ENCODE assay signal across 1 cellular context in the genomic region with DNA sequence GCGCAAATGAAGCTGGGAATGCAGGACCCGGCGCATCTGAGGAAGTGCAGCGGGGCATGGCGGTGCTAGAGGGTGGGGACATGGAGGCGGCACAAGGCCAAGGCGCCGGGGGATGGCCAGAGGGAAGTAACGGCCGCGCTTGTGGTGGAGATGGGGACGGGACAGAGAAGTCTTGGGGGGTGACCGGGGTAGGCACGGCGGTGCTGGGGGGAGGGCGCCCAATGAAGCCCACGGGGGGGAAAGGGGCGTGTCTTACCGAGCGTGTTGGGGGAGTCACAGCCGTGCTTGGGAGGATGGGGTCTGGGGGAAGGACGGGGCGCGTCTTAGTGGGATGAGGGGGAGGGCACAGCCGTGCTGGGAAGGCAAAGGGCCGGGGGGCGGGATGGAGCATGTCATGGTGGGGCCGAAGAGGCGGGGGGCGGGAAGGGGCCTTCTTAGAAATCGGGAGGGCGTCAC.
TF ChIP-seq lines count a peak whose summit lies in the region.

No MANE protein-coding gene starts in this region.

TF ChIP-seq in HepG2, 621 proteins besides CTCF, POLR2A, EP300 and RAD21 (continued from another document):
- TF ChIP-seq, protein P1, sequence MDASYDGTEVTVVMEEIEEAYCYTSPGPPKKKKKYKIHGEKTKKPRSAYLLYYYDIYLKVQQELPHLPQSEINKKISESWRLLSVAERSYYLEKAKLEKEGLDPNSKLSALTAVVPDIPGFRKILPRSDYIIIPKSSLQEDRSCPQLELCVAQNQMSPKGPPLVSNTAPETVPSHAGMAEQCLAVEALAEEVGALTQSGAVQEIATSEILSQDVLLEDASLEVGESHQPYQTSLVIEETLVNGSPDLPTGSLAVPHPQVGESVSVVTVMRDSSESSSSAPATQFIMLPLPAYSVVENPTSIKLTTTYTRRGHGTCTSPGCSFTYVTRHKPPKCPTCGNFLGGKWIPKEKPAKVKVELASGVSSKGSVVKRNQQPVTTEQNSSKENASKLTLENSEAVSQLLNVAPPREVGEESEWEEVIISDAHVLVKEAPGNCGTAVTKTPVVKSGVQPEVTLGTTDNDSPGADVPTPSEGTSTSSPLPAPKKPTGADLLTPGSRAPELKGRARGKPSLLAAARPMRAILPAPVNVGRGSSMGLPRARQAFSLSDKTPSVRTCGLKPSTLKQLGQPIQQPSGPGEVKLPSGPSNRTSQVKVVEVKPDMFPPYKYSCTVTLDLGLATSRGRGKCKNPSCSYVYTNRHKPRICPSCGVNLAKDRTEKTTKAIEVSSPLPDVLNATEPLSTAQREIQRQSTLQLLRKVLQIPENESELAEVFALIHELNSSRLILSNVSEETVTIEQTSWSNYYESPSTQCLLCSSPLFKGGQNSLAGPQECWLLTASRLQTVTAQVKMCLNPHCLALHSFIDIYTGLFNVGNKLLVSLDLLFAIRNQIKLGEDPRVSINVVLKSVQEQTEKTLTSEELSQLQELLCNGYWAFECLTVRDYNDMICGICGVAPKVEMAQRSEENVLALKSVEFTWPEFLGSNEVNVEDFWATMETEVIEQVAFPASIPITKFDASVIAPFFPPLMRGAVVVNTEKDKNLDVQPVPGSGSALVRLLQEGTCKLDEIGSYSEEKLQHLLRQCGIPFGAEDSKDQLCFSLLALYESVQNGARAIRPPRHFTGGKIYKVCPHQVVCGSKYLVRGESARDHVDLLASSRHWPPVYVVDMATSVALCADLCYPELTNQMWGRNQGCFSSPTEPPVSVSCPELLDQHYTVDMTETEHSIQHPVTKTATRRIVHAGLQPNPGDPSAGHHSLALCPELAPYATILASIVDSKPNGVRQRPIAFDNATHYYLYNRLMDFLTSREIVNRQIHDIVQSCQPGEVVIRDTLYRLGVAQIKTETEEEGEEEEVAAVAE (CRISPR knock-in tag; IDR thresholded peaks at IDR 0.05; ENCODE audit: borderline replicate concordance): no peak
- TF ChIP-seq SOX13 (IDR thresholded peaks at IDR 0.05) (no peak), SOX13 (CRISPR knock-in tag; conservative IDR thresholded peaks at IDR 0.05 in 1 of 2, IDR thresholded peaks at IDR 0.05 in 1 of 2) (no peak), NONO (IDR thresholded peaks at IDR 0.05) (no peak), NONO (CRISPR knock-in tag; conservative IDR thresholded peaks at IDR 0.05) (no peak), PHF8 (CRISPR knock-in tag; IDR thresholded peaks at IDR 0.05) (peak; percentile 48), HNRNPK (IDR thresholded peaks at IDR 0.05; ENCODE audit: low read depth, low read length, poor library complexity, severe bottlenecking) (peak; percentile 32), ARHGAP35 (CRISPR knock-in tag; IDR thresholded peaks at IDR 0.05; ENCODE audit: borderline replicate concordance) (no peak), HNRNPLL (IDR thresholded peaks at IDR 0.05; ENCODE audit: low read depth, low read length, poor library complexity, severe bottlenecking) (peak; percentile 40), ZFX (CRISPR knock-in tag; IDR thresholded peaks at IDR 0.05; ENCODE audit: low read depth) (peak; percentile 30; the same call in 1 of the 2 replicates), POLR2AphosphoS5 (IDR thresholded peaks at IDR 0.05; ENCODE audit: low read depth, low read length) (peak; percentile 12; the same call in 1 of the 2 replicates), TBX3 (IDR thresholded peaks at IDR 0.05; ENCODE audit: borderline replicate concordance) (no peak), RBFOX2 (IDR thresholded peaks at IDR 0.05; ENCODE audit: low read depth, low read length) (peak; percentile 66), POLR2G (IDR thresholded peaks at IDR 0.05; ENCODE audit: low read depth, low read length) (peak; percentile 14), SRSF1 (optimal IDR thresholded peaks at IDR 0.05; ENCODE audit: low read depth, low read length) (peak; percentile 42)
- TF ChIP-seq, protein P2, sequence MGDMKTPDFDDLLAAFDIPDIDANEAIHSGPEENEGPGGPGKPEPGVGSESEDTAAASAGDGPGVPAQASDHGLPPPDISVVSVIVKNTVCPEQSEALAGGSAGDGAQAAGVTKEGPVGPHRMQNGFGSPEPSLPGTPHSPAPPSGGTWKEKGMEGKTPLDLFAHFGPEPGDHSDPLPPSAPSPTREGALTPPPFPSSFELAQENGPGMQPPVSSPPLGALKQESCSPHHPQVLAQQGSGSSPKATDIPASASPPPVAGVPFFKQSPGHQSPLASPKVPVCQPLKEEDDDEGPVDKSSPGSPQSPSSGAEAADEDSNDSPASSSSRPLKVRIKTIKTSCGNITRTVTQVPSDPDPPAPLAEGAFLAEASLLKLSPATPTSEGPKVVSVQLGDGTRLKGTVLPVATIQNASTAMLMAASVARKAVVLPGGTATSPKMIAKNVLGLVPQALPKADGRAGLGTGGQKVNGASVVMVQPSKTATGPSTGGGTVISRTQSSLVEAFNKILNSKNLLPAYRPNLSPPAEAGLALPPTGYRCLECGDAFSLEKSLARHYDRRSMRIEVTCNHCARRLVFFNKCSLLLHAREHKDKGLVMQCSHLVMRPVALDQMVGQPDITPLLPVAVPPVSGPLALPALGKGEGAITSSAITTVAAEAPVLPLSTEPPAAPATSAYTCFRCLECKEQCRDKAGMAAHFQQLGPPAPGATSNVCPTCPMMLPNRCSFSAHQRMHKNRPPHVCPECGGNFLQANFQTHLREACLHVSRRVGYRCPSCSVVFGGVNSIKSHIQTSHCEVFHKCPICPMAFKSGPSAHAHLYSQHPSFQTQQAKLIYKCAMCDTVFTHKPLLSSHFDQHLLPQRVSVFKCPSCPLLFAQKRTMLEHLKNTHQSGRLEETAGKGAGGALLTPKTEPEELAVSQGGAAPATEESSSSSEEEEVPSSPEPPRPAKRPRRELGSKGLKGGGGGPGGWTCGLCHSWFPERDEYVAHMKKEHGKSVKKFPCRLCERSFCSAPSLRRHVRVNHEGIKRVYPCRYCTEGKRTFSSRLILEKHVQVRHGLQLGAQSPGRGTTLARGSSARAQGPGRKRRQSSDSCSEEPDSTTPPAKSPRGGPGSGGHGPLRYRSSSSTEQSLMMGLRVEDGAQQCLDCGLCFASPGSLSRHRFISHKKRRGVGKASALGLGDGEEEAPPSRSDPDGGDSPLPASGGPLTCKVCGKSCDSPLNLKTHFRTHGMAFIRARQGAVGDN (CRISPR knock-in tag; IDR thresholded peaks at IDR 0.05): peak; percentile 40
